Comparison of ENCODE assay signal across 1 cellular context in genomic region chr4:183906736-183907651, GRCh38.
A peak's percentile ranks its signal among the peaks of the same experiment; 100 is the strongest.
TF ChIP-seq lines count a peak whose summit lies in the region.

No MANE protein-coding gene starts in this region.

TF ChIP-seq in WTC11, 78 proteins besides CTCF, POLR2A, EP300 and RAD21 (continued from another document):
- TF ChIP-seq ZNF281 (CRISPR knock-in tag; IDR thresholded peaks at IDR 0.05) (0 out of 2 replicates have a peak, but pooled peaks have one; percentile 37), KAT7 (CRISPR knock-in tag; IDR thresholded peaks at IDR 0.05; ENCODE audit: borderline replicate concordance) (0 out of 2 replicates have a peak, but pooled peaks have one; percentile 65), TCF7 (CRISPR knock-in tag; IDR thresholded peaks at IDR 0.05; ENCODE audit: low read depth) (no peak; the same call in 1 of the 2 replicates), MAX (CRISPR knock-in tag; IDR thresholded peaks at IDR 0.05) (peak; percentile 46; the same call in 1 of the 2 replicates), ZNF219 (CRISPR knock-in tag; IDR thresholded peaks at IDR 0.05; ENCODE audit: borderline replicate concordance) (no peak), ZSCAN18 (CRISPR knock-in tag; IDR thresholded peaks at IDR 0.05) (no peak), CREM (CRISPR knock-in tag; IDR thresholded peaks at IDR 0.05) (peak; percentile 39; the same call in 1 of the 2 replicates), MYBL2 (CRISPR knock-in tag; IDR thresholded peaks at IDR 0.05) (no peak)
